ENCODE assay signal across 20 cellular contexts in the genomic region with DNA sequence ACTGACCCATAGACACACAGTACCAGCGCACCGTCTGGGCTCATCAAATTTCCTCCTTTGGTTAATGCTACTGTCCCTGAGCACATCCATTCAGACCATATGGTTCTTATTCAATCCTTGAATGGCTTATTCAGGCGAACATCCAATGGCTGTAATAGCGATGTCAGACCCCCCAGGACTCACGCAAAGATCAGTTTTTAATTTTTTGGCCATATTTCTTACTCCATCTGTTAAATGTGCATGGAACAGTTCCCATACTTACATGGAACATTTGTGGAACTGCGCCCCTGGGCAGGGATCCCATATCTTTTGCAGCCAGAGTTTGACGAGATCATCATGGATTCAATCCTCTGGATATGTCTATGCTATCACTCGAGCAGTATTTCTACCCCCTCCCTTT.
"Had no signal": no experiment of that assay in that cellular context is flagged by ENCODE, and none has a peak within 500 bp of the region (broad histone marks: within the 10 kb centered on the region; RNA-seq: fewer than 3 reads in every experiment).

No MANE protein-coding gene starts in this region.

- H3K4me3 ChIP-seq: K562, SJCRH30 had no signal

- DNase-seq: activated CD4-positive, alpha-beta T cell treated with anti-CD3 and anti-CD28 coated beads for 36 hours; activated CD8-positive, alpha-beta memory T cell treated with anti-CD3 and anti-CD28 coated beads, Interleukin-2, amount 50 U/mL, for 4 hours; activated CD8-positive, alpha-beta T cell treated with anti-CD3 and anti-CD28 coated beads for 36 hours; activated gamma-delta T cell treated with Interleukin-2 at 50 U/mL for 16 hours; activated naive CD4-positive, alpha-beta T cell treated with anti-CD3 and anti-CD28 coated beads, Interleukin-2, amount 10 ng/mL, durations not matched to agents 7 days and 5 days; activated naive CD8-positive, alpha-beta T cell treated with anti-CD3 and anti-CD28 coated beads for 36 hours; activated T-cell treated with anti-CD3 and anti-CD28 coated beads, Interleukin-2, amount 50 U/mL, for 72 hours; Karpas-422; MM.1S; NCI-H1105; NCI-H1436; NCI-H1694 treated with DMSO at 0.1 percent for 48 hours; NCI-H2029 treated with DMSO at 0.1 percent for 48 hours; NCI-H524 treated with DMSO at 0.1 percent for 48 hours; NCI-H748 treated with DMSO at 0.1 percent for 48 hours; SJCRH30; SK-N-SH; T-helper 1 cell had no signal

- H3K27ac ChIP-seq: SJCRH30, VCaP had no signal

- H3K27me3 ChIP-seq: SJCRH30 had no signal

- FAIRE-seq: K562 had no signal

- H3K9me3 ChIP-seq: SJCRH30, SK-N-SH had no signal

- ATAC-seq: activated CD4-positive, alpha-beta T cell treated with anti-CD3 and anti-CD28 coated beads for 36 hours; activated CD8-positive, alpha-beta T cell treated with anti-CD3 and anti-CD28 coated beads for 36 hours; activated T-cell treated with anti-CD3 and anti-CD28 coated beads, Interleukin-2, amount 50 U/mL, for 72 hours; K562 had no signal
